Comparison of ENCODE assay signal across 2 cellular contexts in genomic region chr12:109764776-109765492, GRCh38.
TF ChIP-seq lines count a peak whose summit lies in the region.

No MANE protein-coding gene starts in this region.

TF ChIP-seq in SK-N-SH, 30 proteins besides CTCF, POLR2A, EP300 and RAD21 (continued from another document):
- TF ChIP-seq IRF3 (IDR thresholded peaks at IDR 0.05; ENCODE audit: low read depth, low read length) (no peak), NFIC (IDR thresholded peaks at IDR 0.05; ENCODE audit: borderline replicate concordance) (no peak), JUND (IDR thresholded peaks at IDR 0.05) (no peak), ELF1 (IDR thresholded peaks at IDR 0.05) (no peak)

TF ChIP-seq in SK-N-SH treated with all-trans-retinoic acid at 6 μM for 48 hours, 23 proteins besides CTCF, POLR2A, EP300 and RAD21 (continued from another document):
- no peak for TF ChIP-seq TOX (CRISPR knock-in tag; IDR thresholded peaks at IDR 0.05; ENCODE audit: borderline replicate concordance)
- no peak for TF ChIP-seq TCF4 (CRISPR knock-in tag; IDR thresholded peaks at IDR 0.05; ENCODE audit: borderline replicate concordance)
- TF ChIP-seq ZFP3 (CRISPR knock-in tag; IDR thresholded peaks at IDR 0.05), result no peak
- TF ChIP-seq CSRNP3 (CRISPR knock-in tag; IDR thresholded peaks at IDR 0.05), result no peak
- TF ChIP-seq, protein P1, sequence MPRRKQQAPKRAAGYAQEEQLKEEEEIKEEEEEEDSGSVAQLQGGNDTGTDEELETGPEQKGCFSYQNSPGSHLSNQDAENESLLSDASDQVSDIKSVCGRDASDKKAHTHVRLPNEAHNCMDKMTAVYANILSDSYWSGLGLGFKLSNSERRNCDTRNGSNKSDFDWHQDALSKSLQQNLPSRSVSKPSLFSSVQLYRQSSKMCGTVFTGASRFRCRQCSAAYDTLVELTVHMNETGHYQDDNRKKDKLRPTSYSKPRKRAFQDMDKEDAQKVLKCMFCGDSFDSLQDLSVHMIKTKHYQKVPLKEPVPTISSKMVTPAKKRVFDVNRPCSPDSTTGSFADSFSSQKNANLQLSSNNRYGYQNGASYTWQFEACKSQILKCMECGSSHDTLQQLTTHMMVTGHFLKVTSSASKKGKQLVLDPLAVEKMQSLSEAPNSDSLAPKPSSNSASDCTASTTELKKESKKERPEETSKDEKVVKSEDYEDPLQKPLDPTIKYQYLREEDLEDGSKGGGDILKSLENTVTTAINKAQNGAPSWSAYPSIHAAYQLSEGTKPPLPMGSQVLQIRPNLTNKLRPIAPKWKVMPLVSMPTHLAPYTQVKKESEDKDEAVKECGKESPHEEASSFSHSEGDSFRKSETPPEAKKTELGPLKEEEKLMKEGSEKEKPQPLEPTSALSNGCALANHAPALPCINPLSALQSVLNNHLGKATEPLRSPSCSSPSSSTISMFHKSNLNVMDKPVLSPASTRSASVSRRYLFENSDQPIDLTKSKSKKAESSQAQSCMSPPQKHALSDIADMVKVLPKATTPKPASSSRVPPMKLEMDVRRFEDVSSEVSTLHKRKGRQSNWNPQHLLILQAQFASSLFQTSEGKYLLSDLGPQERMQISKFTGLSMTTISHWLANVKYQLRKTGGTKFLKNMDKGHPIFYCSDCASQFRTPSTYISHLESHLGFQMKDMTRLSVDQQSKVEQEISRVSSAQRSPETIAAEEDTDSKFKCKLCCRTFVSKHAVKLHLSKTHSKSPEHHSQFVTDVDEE (CRISPR knock-in tag; IDR thresholded peaks at IDR 0.05), result no peak
